1 cellular context compared by ENCODE assay signal in the genomic region with DNA sequence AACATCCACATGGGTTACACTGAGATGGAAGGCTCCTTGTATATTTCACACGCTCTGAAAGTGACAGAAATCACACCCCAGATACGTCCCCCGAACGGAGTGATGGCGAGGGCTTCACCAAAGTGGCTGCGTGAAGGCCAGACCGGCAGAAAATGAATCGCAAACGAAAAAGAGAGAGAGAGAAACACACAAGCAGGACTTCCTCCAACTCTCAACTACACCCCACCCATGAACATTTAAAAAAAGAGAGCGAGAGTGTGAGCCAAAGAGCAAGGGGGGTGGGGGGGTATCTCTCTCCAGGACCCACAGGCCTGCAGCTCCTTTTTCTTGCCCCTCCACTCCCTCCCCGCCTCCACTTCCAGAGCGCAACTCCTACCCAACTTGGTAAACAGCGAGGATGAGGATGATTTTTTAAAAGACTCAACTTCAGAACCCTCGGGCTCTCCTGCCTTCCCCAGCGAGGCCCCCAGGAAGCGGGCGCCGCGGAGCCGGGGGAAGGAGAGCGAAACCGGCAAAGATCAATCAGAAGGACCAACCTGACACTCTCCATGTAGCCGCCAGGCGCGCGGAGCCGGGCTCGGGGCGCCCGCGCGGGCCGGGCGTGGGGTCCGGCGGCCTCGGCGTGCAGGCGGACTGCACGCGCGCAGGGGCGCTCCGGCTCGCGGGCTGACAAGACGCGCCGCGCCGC.
TF ChIP-seq lines count a peak whose summit lies in the region.

No MANE protein-coding gene starts in this region.

TF ChIP-seq in K562, 482 proteins besides CTCF, POLR2A, EP300 and RAD21 (continued from another document and continues in another):
- TF ChIP-seq, protein P1, sequence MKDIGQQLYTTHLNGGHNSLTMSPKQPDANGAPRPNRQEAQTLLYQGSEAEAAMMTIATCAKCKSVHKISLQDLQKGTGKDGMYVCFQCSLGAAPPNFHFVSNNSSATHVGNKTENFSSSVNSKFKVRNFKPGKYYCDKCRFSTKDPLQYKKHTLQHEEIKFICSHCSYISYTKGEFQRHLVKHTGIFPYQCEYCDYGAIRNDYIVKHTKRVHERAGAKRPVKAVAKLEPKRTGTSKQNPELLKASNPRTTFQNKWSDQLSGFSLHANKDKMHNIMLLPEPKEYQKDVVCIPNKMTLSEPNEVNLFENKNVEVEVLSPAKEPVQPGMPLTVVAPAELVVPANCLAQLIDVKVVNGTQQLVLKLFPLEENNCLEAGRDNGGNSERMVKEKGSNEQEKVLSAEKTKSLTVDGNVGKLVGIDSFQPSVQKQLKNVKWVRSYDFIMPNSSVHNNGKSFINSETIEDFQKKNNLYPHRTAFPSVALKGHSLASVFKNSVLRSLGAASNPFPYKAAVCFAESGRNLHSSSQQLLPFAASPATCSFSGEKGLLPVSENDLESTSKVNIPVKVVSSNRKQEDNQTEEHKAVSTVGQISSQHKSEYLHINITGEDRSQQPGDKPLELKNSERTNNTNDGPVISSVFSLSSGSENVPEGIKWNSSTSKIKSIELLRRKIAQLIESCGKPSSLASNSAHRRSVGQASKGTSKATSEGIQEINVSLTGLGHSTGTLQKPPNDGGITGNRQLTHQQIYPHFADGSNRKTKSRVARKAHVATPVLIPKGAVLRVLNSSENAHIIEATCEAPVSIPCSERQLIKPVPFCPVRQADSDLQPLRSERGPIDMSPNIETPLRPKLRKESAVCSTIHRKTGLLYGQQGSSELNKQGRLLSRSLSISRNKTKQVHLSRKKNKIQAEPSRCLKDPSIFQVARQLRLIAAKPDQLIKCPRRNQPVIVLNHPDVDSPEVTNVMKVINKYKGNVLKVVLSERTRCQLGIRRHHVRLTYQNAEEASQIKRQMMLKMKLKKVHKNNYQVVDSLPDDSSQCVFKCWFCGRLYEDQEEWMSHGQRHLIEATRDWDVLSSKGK (CRISPR knock-in tag; IDR thresholded peaks at IDR 0.05) = no peak
- TF ChIP-seq TARDBP (IDR thresholded peaks at IDR 0.05) = no peak
- TF ChIP-seq SETDB1 (IDR thresholded peaks at IDR 0.05; ENCODE audit: low read length) = no peak
- TF ChIP-seq, protein P2, sequence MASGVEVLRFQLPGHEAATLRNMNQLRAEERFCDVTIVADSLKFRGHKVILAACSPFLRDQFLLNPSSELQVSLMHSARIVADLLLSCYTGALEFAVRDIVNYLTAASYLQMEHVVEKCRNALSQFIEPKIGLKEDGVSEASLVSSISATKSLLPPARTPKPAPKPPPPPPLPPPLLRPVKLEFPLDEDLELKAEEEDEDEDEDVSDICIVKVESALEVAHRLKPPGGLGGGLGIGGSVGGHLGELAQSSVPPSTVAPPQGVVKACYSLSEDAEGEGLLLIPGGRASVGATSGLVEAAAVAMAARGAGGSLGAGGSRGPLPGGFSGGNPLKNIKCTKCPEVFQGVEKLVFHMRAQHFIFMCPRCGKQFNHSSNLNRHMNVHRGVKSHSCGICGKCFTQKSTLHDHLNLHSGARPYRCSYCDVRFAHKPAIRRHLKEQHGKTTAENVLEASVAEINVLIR (CRISPR knock-in tag; IDR thresholded peaks at IDR 0.05) = no peak
- no peak for TF ChIP-seq ZNF639 (CRISPR knock-in tag; conservative IDR thresholded peaks at IDR 0.05 in 1 of 2, IDR thresholded peaks at IDR 0.05 in 1 of 2)
- no peak for TF ChIP-seq HNRNPLL (IDR thresholded peaks at IDR 0.05; ENCODE audit: low read depth, low read length, poor library complexity, severe bottlenecking)
- TF ChIP-seq, protein P3, sequence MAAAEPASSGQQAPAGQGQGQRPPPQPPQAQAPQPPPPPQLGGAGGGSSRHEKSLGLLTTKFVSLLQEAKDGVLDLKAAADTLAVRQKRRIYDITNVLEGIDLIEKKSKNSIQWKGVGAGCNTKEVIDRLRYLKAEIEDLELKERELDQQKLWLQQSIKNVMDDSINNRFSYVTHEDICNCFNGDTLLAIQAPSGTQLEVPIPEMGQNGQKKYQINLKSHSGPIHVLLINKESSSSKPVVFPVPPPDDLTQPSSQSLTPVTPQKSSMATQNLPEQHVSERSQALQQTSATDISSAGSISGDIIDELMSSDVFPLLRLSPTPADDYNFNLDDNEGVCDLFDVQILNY (CRISPR knock-in tag; IDR thresholded peaks at IDR 0.05) = no peak
- TF ChIP-seq RB1 (IDR thresholded peaks at IDR 0.05; ENCODE audit: low read depth) = no peak
- TF ChIP-seq ZC3H11A (IDR thresholded peaks at IDR 0.05; ENCODE audit: low read depth, low read length) = no peak
- TF ChIP-seq TSHZ1 (CRISPR knock-in tag; IDR thresholded peaks at IDR 0.05) = no peak
- TF ChIP-seq CHD4 (IDR thresholded peaks at IDR 0.05; ENCODE audit: insufficient read depth, insufficient replicate concordance, low read depth, low read length, poor library complexity, severe bottlenecking) = no peak
- TF ChIP-seq THRB (CRISPR knock-in tag; conservative IDR thresholded peaks at IDR 0.05) = no peak
- no peak for TF ChIP-seq ZNF12 (CRISPR knock-in tag; IDR thresholded peaks at IDR 0.05)
- no peak for TF ChIP-seq NCOA4 (IDR thresholded peaks at IDR 0.05; ENCODE audit: partially characterized antibody)
- no peak for TF ChIP-seq SUPT5H (IDR thresholded peaks at IDR 0.05)
- TF ChIP-seq, protein P4, sequence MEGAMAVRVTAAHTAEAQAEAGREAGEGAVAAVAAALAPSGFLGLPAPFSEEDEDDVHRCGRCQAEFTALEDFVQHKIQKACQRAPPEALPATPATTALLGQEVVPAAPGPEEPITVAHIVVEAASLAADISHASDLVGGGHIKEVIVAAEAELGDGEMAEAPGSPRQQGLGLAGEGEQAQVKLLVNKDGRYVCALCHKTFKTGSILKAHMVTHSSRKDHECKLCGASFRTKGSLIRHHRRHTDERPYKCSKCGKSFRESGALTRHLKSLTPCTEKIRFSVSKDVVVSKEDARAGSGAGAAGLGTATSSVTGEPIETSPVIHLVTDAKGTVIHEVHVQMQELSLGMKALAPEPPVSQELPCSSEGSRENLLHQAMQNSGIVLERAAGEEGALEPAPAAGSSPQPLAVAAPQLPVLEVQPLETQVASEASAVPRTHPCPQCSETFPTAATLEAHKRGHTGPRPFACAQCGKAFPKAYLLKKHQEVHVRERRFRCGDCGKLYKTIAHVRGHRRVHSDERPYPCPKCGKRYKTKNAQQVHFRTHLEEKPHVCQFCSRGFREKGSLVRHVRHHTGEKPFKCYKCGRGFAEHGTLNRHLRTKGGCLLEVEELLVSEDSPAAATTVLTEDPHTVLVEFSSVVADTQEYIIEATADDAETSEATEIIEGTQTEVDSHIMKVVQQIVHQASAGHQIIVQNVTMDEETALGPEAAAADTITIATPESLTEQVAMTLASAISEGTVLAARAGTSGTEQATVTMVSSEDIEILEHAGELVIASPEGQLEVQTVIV (CRISPR knock-in tag; IDR thresholded peaks at IDR 0.05; ENCODE audit: borderline replicate concordance) = no peak
- TF ChIP-seq PML (IDR thresholded peaks at IDR 0.05; ENCODE audit: low read length) = no peak
- no peak for TF ChIP-seq ZBTB26 (CRISPR knock-in tag; IDR thresholded peaks at IDR 0.05)
